30 cellular contexts compared by ENCODE assay signal in genomic region chr20:54113553-54113952, GRCh38. TPM values are rescaled to one million over a fixed set of nuclear protein-coding genes. Genes with fewer than 3 reads are reported as not detected.
"Had no signal": no experiment of that assay in that cellular context is flagged by ENCODE, and none has a peak within 500 bp of the region (broad histone marks: within the 10 kb centered on the region; RNA-seq: fewer than 3 reads in every experiment).

No MANE protein-coding gene starts in this region.

- H3K27me3 ChIP-seq: adrenal gland, ascending aorta, cardiac muscle cell, gastrocnemius medialis, right atrium auricular region, testis, uterus had no signal

- H3K27ac ChIP-seq: adrenal gland, ascending aorta, cardiac muscle cell, epithelial cell of prostate, gastrocnemius medialis, parathyroid adenoma, psoas muscle, right atrium auricular region, testis, uterus had no signal

- H3K9ac ChIP-seq: parathyroid adenoma had no signal

- FAIRE-seq: endometrium, TTC549 had no signal

- ATAC-seq: gastrocnemius medialis; left cardiac atrium; naive thymus-derived CD4-positive, alpha-beta T cell; psoas muscle; stimulated activated naive CD8-positive, alpha-beta T cell treated with anti-CD3 and anti-CD28 coated beads, Interleukin-15, Interleukin-2, amounts not matched to agents 100 U/mL and 50 U/mL, for 24 hours had no signal

- H3K4me3 ChIP-seq: adrenal gland, ascending aorta, cardiac muscle cell, gastrocnemius medialis, psoas muscle, right atrium auricular region, testis, uterus had no signal

- H3K4me1 ChIP-seq: adrenal gland, ascending aorta, gastrocnemius medialis, parathyroid adenoma, psoas muscle, right atrium auricular region, testis, uterus had no signal

- H3K36me3 ChIP-seq: adrenal gland, ascending aorta, cardiac muscle cell, gastrocnemius medialis, right atrium auricular region, uterus had no signal

- H3K9me3 ChIP-seq: adrenal gland, ascending aorta, gastrocnemius medialis, psoas muscle, right atrium auricular region, testis, uterus had no signal

- DNase-seq: activated CD4-positive, alpha-beta T cell treated with anti-CD3 and anti-CD28 coated beads, Interleukin-2, amount 50 U/mL, for 4 hours; activated effector memory CD4-positive, alpha-beta T cell treated with Interleukin-2 at 50 U/mL for 16 hours; activated naive CD4-positive, alpha-beta T cell treated with Interleukin-2 at 50 U/mL for 16 hours; activated naive CD8-positive, alpha-beta T cell treated with anti-CD3 and anti-CD28 coated beads for 36 hours; activated T-cell treated with anti-CD3 and anti-CD28 coated beads for 4 hours; adrenal gland; cerebellar nuclear complex; effector CD4-positive, alpha-beta T cell; gastrocnemius medialis; glutamatergic neuron; islet precursor cell; left cardiac atrium; mammary epithelial cell; naive thymus-derived CD4-positive, alpha-beta T cell; occipital lobe; psoas muscle; stimulated activated CD4-positive, alpha-beta T cell treated with anti-CD3 and anti-CD28 coated beads, Interleukin-12 subunit alpha, Interleukin-12 subunit beta, amount 100 ng/mL, for 4 hours; stimulated activated CD4-positive, alpha-beta T cell treated with anti-CD3 and anti-CD28 coated beads, Interleukin-4, amount 100 ng/mL, for 1 hour; stimulated activated naive CD8-positive, alpha-beta T cell treated with anti-CD3 and anti-CD28 coated beads, Interleukin-15, Interleukin-2, amounts not matched to agents 100 U/mL and 50 U/mL, for 24 hours; testis; trophoblast cell; uterus had no signal

RNA-seq across cellular contexts. Expression of gene BCAS1, which starts 43.2 kb away (rescaled TPM):
- total RNA-seq: ascending aorta, cardiac muscle cell, left cardiac atrium, mammary epithelial cell, neural crest cell, right atrium auricular region had no signal
